In the genomic region with DNA sequence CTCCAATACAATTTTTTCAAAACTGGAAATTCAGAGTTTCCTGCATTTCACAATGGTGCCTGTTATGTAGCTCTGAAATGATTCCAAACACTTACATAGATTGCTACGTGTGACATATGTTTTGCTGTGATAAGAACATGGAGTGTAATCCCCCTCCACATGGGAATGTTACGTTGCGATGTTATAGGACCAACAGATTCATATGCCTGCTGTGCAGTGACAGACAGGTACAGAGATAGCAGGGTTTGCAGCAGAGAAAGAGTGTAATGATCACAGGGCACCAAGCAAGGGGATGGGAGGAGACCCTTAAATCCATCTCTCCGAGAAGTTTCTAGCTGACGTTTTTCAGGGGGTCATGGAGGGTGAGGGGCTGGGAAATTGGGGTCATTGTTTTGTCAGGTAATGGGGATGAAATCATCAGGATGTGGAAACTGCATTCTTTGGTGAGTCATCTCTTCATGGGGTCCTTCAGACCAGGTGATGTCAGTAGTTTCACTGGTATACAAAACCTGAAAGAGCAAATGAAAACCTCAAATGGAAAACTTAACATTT, we compare ENCODE assay signal across 14 cellular contexts.
DNase-seq lines count a peak whose midpoint lies in the region; ATAC-seq and TF ChIP-seq lines count a peak whose summit lies in the region.
"Had no signal": no experiment of that assay in that cellular context is flagged by ENCODE, and none has a peak within 500 bp of the region (broad histone marks: within the 10 kb centered on the region; RNA-seq: fewer than 3 reads in every experiment).

No MANE protein-coding gene starts in this region.

- no peaks in the 10 kb centered on the region for H3K9me3 ChIP-seq in psoas muscle

- intact Hi-C loops in activated naive CD4-positive, alpha-beta T cell treated with anti-CD3 and anti-CD28 coated beads for 36 hours (cut with micrococcal nuclease) = no loop called here
- intact Hi-C loops in psoas muscle (cut with DNase I) = no loop called here

- no peak overlapping the region for H3K4me3 ChIP-seq in psoas muscle
- H3K4me3 ChIP-seq: skin epidermis had no signal

- no peak overlapping the region for H3K27ac ChIP-seq in psoas muscle
- H3K27ac ChIP-seq: skin epidermis, WERI-Rb-1 had no signal

- WGBS in psoas muscle, 3 donors = 60 to 76% (median 72%) methylated on average over 5 of the region's 5 CpGs

- TF ChIP-seq CTCF in glutamatergic neuron (IDR thresholded peaks at IDR 0.05; ENCODE audit: partially characterized antibody, unreplicated experiment) (no peak), psoas muscle (IDR thresholded peaks at IDR 0.05) (no peak)

- no peaks in the 10 kb centered on the region for H3K9me3 Mint-ChIP-seq in activated naive CD4-positive, alpha-beta T cell treated with anti-CD3 and anti-CD28 coated beads, Interleukin-2, amount 50 U/mL, for 72 hours
- no peaks in the 10 kb centered on the region for H3K9me3 Mint-ChIP-seq in activated naive CD4-positive, alpha-beta T cell treated with anti-CD3 and anti-CD28 coated beads for 36 hours
- no peaks in the 10 kb centered on the region for H3K9me3 Mint-ChIP-seq in activated T-helper 17 cell treated with anti-CD3 and anti-CD28 coated beads, Interleukin-2, amount 50 U/mL, for 72 hours
- H3K9me3 Mint-ChIP-seq in glutamatergic neuron (ENCODE audit: unreplicated experiment) = peaks cover 2% of the 10 kb centered on the region
- H3K9me3 Mint-ChIP-seq in stimulated activated memory B cell treated with anti-CD40 and anti-IgM and Interleukin-4, amounts not matched to agents 10 μg/mL and 1 μg/mL and 100 μg/mL, for 72 hours = no peaks in the 10 kb centered on the region

- no peaks in the 10 kb centered on the region for H3K27me3 Mint-ChIP-seq in activated naive CD4-positive, alpha-beta T cell treated with anti-CD3 and anti-CD28 coated beads for 36 hours (ENCODE audit: low read depth)
- H3K27me3 Mint-ChIP-seq in activated T-helper 17 cell treated with anti-CD3 and anti-CD28 coated beads, Interleukin-2, amount 50 U/mL, for 72 hours = no peaks in the 10 kb centered on the region
- peaks cover 2% of the 10 kb centered on the region for H3K27me3 Mint-ChIP-seq in glutamatergic neuron (ENCODE audit: unreplicated experiment)
- H3K27me3 Mint-ChIP-seq in stimulated activated memory B cell treated with anti-CD40 and anti-IgM and Interleukin-4, amounts not matched to agents 10 μg/mL and 1 μg/mL and 100 μg/mL, for 72 hours = no peaks in the 10 kb centered on the region

- peak overlapping the region in 1 of 2 donors; percentile 79 for H3K27ac Mint-ChIP-seq in activated naive CD4-positive, alpha-beta T cell treated with anti-CD3 and anti-CD28 coated beads, Interleukin-2, amount 50 U/mL, for 72 hours
- H3K27ac Mint-ChIP-seq in activated naive CD4-positive, alpha-beta T cell treated with anti-CD3 and anti-CD28 coated beads for 36 hours = no peak overlapping the region
- H3K27ac Mint-ChIP-seq in activated T-helper 17 cell treated with anti-CD3 and anti-CD28 coated beads, Interleukin-2, amount 50 U/mL, for 72 hours = no peak overlapping the region
- H3K27ac Mint-ChIP-seq in glutamatergic neuron (ENCODE audit: unreplicated experiment) = peak overlapping the region; percentile 23
- H3K27ac Mint-ChIP-seq in stimulated activated memory B cell treated with anti-CD40 and anti-IgM and Interleukin-4, amounts not matched to agents 10 μg/mL and 1 μg/mL and 100 μg/mL, for 72 hours = no peak overlapping the region

- peaks cover 8% of the 10 kb centered on the region for H3K4me1 Mint-ChIP-seq in activated naive CD4-positive, alpha-beta T cell treated with anti-CD3 and anti-CD28 coated beads for 36 hours (ENCODE audit: low read depth)
- no peaks in the 10 kb centered on the region for H3K4me1 Mint-ChIP-seq in activated T-helper 17 cell treated with anti-CD3 and anti-CD28 coated beads, Interleukin-2, amount 50 U/mL, for 72 hours
- peaks cover 13% of the 10 kb centered on the region for H3K4me1 Mint-ChIP-seq in glutamatergic neuron (ENCODE audit: low read depth, unreplicated experiment)
- H3K4me1 Mint-ChIP-seq in stimulated activated memory B cell treated with anti-CD40 and anti-IgM and Interleukin-4, amounts not matched to agents 10 μg/mL and 1 μg/mL and 100 μg/mL, for 72 hours = no peaks in the 10 kb centered on the region

- CTCF ChIA-PET in activated naive CD4-positive, alpha-beta T cell treated with anti-CD3 and anti-CD28 coated beads for 36 hours (lab: Charles Lee) = interaction anchor here (0.7 to 1.2 kb wide), 4 partner anchors 14 to 375 kb away, joined by 3 to 4 read pairs (median 4); no protein-coding TSS in a partner anchor

- no peaks in the 10 kb centered on the region for H3K36me3 ChIP-seq in psoas muscle (ENCODE audit: insufficient read depth in 1 of 2, low read depth in 1 of 2)
- H3K36me3 ChIP-seq: WERI-Rb-1 had no signal

- no peaks in the 10 kb centered on the region for H3K4me1 ChIP-seq in psoas muscle

- ATAC-seq in activated naive CD4-positive, alpha-beta T cell treated with anti-CD3 and anti-CD28 coated beads, Interleukin-2, amount 50 U/mL, for 72 hours = peak; percentile 56 to 78
- peak; percentile 53 for ATAC-seq in activated T-helper 17 cell treated with anti-CD3 and anti-CD28 coated beads, Interleukin-2, amount 50 U/mL, for 72 hours (replicated peaks)
- no peak for ATAC-seq in psoas muscle
- no peak for ATAC-seq in stimulated activated memory B cell treated with anti-CD40 and anti-IgM and Interleukin-4, amounts not matched to agents 10 μg/mL and 1 μg/mL and 100 μg/mL, for 72 hours

- H3K4me3 Mint-ChIP-seq in activated naive CD4-positive, alpha-beta T cell treated with anti-CD3 and anti-CD28 coated beads for 36 hours = no peak overlapping the region
- H3K4me3 Mint-ChIP-seq in activated T-helper 17 cell treated with anti-CD3 and anti-CD28 coated beads, Interleukin-2, amount 50 U/mL, for 72 hours = no peak overlapping the region
- H3K4me3 Mint-ChIP-seq in glutamatergic neuron (ENCODE audit: unreplicated experiment) = no peak overlapping the region
- no peak overlapping the region for H3K4me3 Mint-ChIP-seq in stimulated activated memory B cell treated with anti-CD40 and anti-IgM and Interleukin-4, amounts not matched to agents 10 μg/mL and 1 μg/mL and 100 μg/mL, for 72 hours

- DNase-seq in activated naive CD4-positive, alpha-beta T cell treated with anti-CD3 and anti-CD28 coated beads, Interleukin-2, amount 50 U/mL, for 72 hours (ENCODE audit: low spot score in 2 of 2) = no peak
- DNase-seq in activated naive CD4-positive, alpha-beta T cell treated with anti-CD3 and anti-CD28 coated beads for 36 hours = no peak
- DNase-seq in glutamatergic neuron = no peak
- DNase-seq in Kasumi-1 (lab: John Stamatoyannopoulos, UW) = no peak
- no peak for DNase-seq in psoas muscle
- no peak for DNase-seq in COLO668 (lab: John Stamatoyannopoulos, UW; ENCODE audit: unreplicated experiment)
- DNase-seq: caudate nucleus, DMS79 treated with DMSO at 0.1 percent for 48 hours, MV-4-11, SIG-M5, WERI-Rb-1 had no signal

- H3K36me3 Mint-ChIP-seq in activated naive CD4-positive, alpha-beta T cell treated with anti-CD3 and anti-CD28 coated beads, Interleukin-2, amount 50 U/mL, for 72 hours = no peaks in the 10 kb centered on the region
- H3K36me3 Mint-ChIP-seq in activated naive CD4-positive, alpha-beta T cell treated with anti-CD3 and anti-CD28 coated beads for 36 hours (ENCODE audit: low read depth) = no peaks in the 10 kb centered on the region
- no peaks in the 10 kb centered on the region for H3K36me3 Mint-ChIP-seq in activated T-helper 17 cell treated with anti-CD3 and anti-CD28 coated beads, Interleukin-2, amount 50 U/mL, for 72 hours (ENCODE audit: low read depth)
- H3K36me3 Mint-ChIP-seq in glutamatergic neuron (ENCODE audit: unreplicated experiment) = no peaks in the 10 kb centered on the region
- H3K36me3 Mint-ChIP-seq in stimulated activated memory B cell treated with anti-CD40 and anti-IgM and Interleukin-4, amounts not matched to agents 10 μg/mL and 1 μg/mL and 100 μg/mL, for 72 hours = no peaks in the 10 kb centered on the region

- H3K27me3 ChIP-seq in psoas muscle (ENCODE audit: insufficient read depth in 3 of 3, low read length in 2 of 3) = no peaks in the 10 kb centered on the region

Comparison
In these comparisons a context has a peak if more than half of its experiments do, and no peak if none do; other contexts are left out.
1. ATAC-seq: peak in activated naive CD4-positive, alpha-beta T cell treated with anti-CD3 and anti-CD28 coated beads, Interleukin-2, amount 50 U/mL, for 72 hours (2 of 2) and activated T-helper 17 cell treated with anti-CD3 and anti-CD28 coated beads, Interleukin-2, amount 50 U/mL, for 72 hours (single experiment); none in psoas muscle (0 of 4) and stimulated activated memory B cell treated with anti-CD40 and anti-IgM and Interleukin-4, amounts not matched to agents 10 μg/mL and 1 μg/mL and 100 μg/mL, for 72 hours (single experiment).